Comparison of ENCODE assay signal across 11 cellular contexts in the genomic region with DNA sequence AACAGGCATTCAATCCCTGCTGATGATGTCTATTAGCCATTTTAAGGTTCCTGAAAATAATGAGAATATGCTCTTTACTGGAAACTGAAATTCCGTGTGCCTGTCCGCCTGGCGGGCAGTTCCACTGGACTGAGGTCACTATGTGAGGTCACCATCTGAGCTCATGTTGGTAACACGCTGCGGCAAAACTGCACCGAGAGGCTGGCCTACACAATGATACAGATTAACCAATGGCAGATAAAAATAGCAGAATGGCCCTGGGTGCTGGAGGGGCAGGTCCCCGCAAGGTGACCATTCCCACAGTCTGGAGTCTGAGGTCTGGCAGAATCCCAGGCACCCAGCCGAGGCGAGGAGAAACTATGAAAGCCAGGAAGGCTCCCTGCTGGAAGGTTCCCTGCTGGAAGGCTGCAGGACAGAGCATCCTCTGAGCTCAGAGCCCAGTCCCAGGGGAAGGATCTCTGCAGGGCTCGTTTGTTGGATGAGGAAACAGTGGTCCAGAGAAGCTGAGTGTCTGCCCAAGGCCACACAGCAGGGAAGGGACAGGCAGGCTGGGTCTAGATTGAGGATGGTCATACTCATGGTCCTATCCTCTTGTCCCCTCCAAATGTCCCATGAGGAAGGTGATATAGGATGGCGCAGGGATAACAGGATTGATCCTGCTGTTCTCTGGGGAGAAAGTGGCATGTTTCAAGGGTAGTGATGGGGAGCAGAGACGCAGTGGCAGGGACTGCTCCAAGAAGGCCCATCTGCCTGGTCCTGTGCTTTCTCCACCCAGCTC. TPM values are rescaled to one million over a fixed set of nuclear protein-coding genes. Genes with fewer than 3 reads are reported as not detected.
DNase-seq lines count a peak whose midpoint lies in the region; ATAC-seq and TF ChIP-seq lines count a peak whose summit lies in the region.
"Had no signal": no experiment of that assay in that cellular context is flagged by ENCODE, and none has a peak within 500 bp of the region (broad histone marks: within the 10 kb centered on the region; RNA-seq: fewer than 3 reads in every experiment).

No MANE protein-coding gene starts in this region.

- H3K9ac ChIP-seq in fibroblast of lung (ENCODE audit: insufficient read depth, low read length) (peak overlapping the region; percentile 13), smooth muscle cell (ENCODE audit: low read depth) (no peak overlapping the region)

- no peak for TF ChIP-seq CTCF in RWPE2 (IDR thresholded peaks at IDR 0.05; ENCODE audit: poor library complexity, severe bottlenecking)
- peak in 1 of 2 donors; percentile 28 for TF ChIP-seq CTCF in fibroblast of lung (conservative IDR thresholded peaks at IDR 0.05 in 1 of 2, IDR thresholded peaks at IDR 0.05 in 1 of 2; ENCODE audit: low read depth in 1 of 2, low read length in 2 of 2)
- no peak for TF ChIP-seq CTCF in thoracic aorta (IDR thresholded peaks at IDR 0.05)
- no peak for TF ChIP-seq CTCF in smooth muscle cell (IDR thresholded peaks at IDR 0.05; ENCODE audit: borderline replicate concordance, insufficient read depth, poor library complexity, severe bottlenecking)

- no peak overlapping the region for H3K27ac ChIP-seq in RWPE2 (ENCODE audit: poor library complexity, severe bottlenecking)
- peak overlapping the region; percentile 57 for H3K27ac ChIP-seq in fibroblast of lung (ENCODE audit: insufficient read depth, low read length)
- H3K27ac ChIP-seq in thoracic aorta = peak overlapping the region; percentile 32 to 79
- no peak overlapping the region for H3K27ac ChIP-seq in smooth muscle cell (ENCODE audit: low read depth)

- H3K27me3 ChIP-seq in RWPE2 (ENCODE audit: insufficient read depth, poor library complexity, severe bottlenecking) (no peaks in the 10 kb centered on the region), fibroblast of lung (ENCODE audit: control insufficient read depth, insufficient read depth, low read length) (no peaks in the 10 kb centered on the region), thoracic aorta (replicated peaks; ENCODE audit: insufficient read depth) (no peaks in the 10 kb centered on the region), smooth muscle cell (ENCODE audit: low read depth) (no peaks in the 10 kb centered on the region)

- no peaks in the 10 kb centered on the region for H3K36me3 ChIP-seq in RWPE2 (ENCODE audit: low read depth)
- H3K36me3 ChIP-seq in fibroblast of lung (ENCODE audit: control insufficient read depth, insufficient read depth, low read length) = peaks cover 5% of the 10 kb centered on the region
- H3K36me3 ChIP-seq in thoracic aorta = peaks cover 45% of the 10 kb centered on the region
- no peaks in the 10 kb centered on the region for H3K36me3 ChIP-seq in smooth muscle cell (ENCODE audit: low read depth)

- no peaks in the 10 kb centered on the region for H3K4me1 ChIP-seq in RWPE2 (ENCODE audit: insufficient read depth, poor library complexity, severe bottlenecking)
- peaks cover 10% of the 10 kb centered on the region for H3K4me1 ChIP-seq in fibroblast of lung (ENCODE audit: control insufficient read depth, extremely low read depth, insufficient read depth, low read length)
- peaks cover 0 to 27% of the 10 kb centered on the region in 2 donors for H3K4me1 ChIP-seq in thoracic aorta (ENCODE audit: control insufficient read depth in 1 of 2, low read depth in 2 of 2)
- H3K4me1 ChIP-seq in smooth muscle cell (ENCODE audit: low read depth) = peaks cover 3% of the 10 kb centered on the region

- 91% methylated on average over 12 of the region's 12 CpGs for WGBS in smooth muscle cell (ENCODE audit: low lambda C conversion rate)

- H3K79me2 ChIP-seq in fibroblast of lung (ENCODE audit: control insufficient read depth, insufficient read depth, low read length) (no peaks in the 10 kb centered on the region), smooth muscle cell (ENCODE audit: low read depth) (no peaks in the 10 kb centered on the region)

- DNase-seq in RWPE2 (ENCODE audit: low spot score) = peak; percentile 29
- DNase-seq in fibroblast of lung (ENCODE audit: low read depth in 2 of 2) = peak in 1 of 2 donors; percentile 51
- peak; percentile 82 for DNase-seq in mesenteric fat pad (ENCODE audit: low spot score)
- DNase-seq in thoracic aorta (ENCODE audit: low spot score) = no peak
- DNase-seq in NOMO-1 (lab: John Stamatoyannopoulos, UW; ENCODE audit: unreplicated experiment in 2 of 2) = no peak
- no peak for DNase-seq in smooth muscle cell (lab: John Stamatoyannopoulos, UW; ENCODE audit: unreplicated experiment)
- DNase-seq in HCEC 1CT = no peak
- DNase-seq in iPS-NIHi7 (ENCODE audit: extremely low spot score) = no peak
- DNase-seq: activated CD4-positive, alpha-beta T cell treated with anti-CD3 and anti-CD28 coated beads, Interleukin-2, amount 10 ng/mL, durations not matched to agents 24 days and 14 days; NCI-H446 had no signal

- peaks cover 6% of the 10 kb centered on the region for H3F3A ChIP-seq in smooth muscle cell (ENCODE audit: low read depth)

- H3K9me3 ChIP-seq in RWPE2 (ENCODE audit: severe bottlenecking) (no peaks in the 10 kb centered on the region), fibroblast of lung (ENCODE audit: control insufficient read depth, insufficient read depth, low read depth, low read length) (no peaks in the 10 kb centered on the region), thoracic aorta (no peaks in the 10 kb centered on the region), smooth muscle cell (replicated peaks; ENCODE audit: low read depth) (no peaks in the 10 kb centered on the region)

- ATAC-seq in RWPE2 (ENCODE audit: low read depth) (no peak), thoracic aorta (ENCODE audit: insufficient number of reproducible peaks, low FRiP score, low read depth) (peak; percentile 42)

- H2AFZ ChIP-seq in fibroblast of lung (ENCODE audit: low read length) (no peak overlapping the region), smooth muscle cell (ENCODE audit: low read depth) (no peak overlapping the region)

- H4K20me1 ChIP-seq in fibroblast of lung (ENCODE audit: control insufficient read depth, extremely low read depth, insufficient read depth, low read length) (no peaks in the 10 kb centered on the region), smooth muscle cell (ENCODE audit: low read depth) (no peaks in the 10 kb centered on the region)

- H3K4me2 ChIP-seq in fibroblast of lung (ENCODE audit: extremely low read depth, insufficient read depth, low read length) (peak overlapping the region; percentile 29), smooth muscle cell (no peak overlapping the region)

- H3K4me3 ChIP-seq in RWPE2 (ENCODE audit: severe bottlenecking) = no peak overlapping the region
- H3K4me3 ChIP-seq in fibroblast of lung (replicated peaks in 1 of 4; ENCODE audit: control extremely low read depth in 1 of 4, insufficient read depth in 1 of 4, low read depth in 3 of 4, low read length in 4 of 4) = no peak overlapping the region
- no peak overlapping the region for H3K4me3 ChIP-seq in thoracic aorta
- H3K4me3 ChIP-seq in smooth muscle cell = no peak overlapping the region

RNA-seq across cellular contexts. Expression of a gene that starts 24.8 kb away (rescaled TPM):
- total RNA-seq in fibroblast of lung (32.4 and 38.1 TPM in 2 replicates), mesenteric fat pad (28.8 TPM), thoracic aorta (10 to 100 TPM; 40.7 to 65.8 TPM), smooth muscle cell (9.3 and 12.7 TPM in 2 replicates)
- polyA plus RNA-seq in fibroblast of lung (17.8 and 21.6 TPM in 2 replicates), smooth muscle cell (20.1 and 20.4 TPM in 2 replicates)
- 23.7 and 27.9 TPM in 2 replicates for polyA plus RNA-seq in fibroblast of lung (2012)
- polyA minus RNA-seq in fibroblast of lung (ENCODE audit: low replicate concordance) = 29.4 and 34.9 TPM in 2 replicates

RNA-seq across cellular contexts. Expression of a gene that starts 40.8 kb away (rescaled TPM):
- total RNA-seq in fibroblast of lung (under 0.01 and 0.33 TPM in 2 replicates), mesenteric fat pad (1.2 TPM), thoracic aorta (10 to 100 TPM; 39.7 to 40.7 TPM), smooth muscle cell (under 0.01 and 0.27 TPM in 2 replicates)
- polyA plus RNA-seq in fibroblast of lung (0.02 TPM in 1 of 2 replicates, not detected in the other), smooth muscle cell (not detected in 2 replicates)
- 0.02 and 0.05 TPM in 2 replicates for polyA plus RNA-seq in fibroblast of lung (2012)
- polyA minus RNA-seq in fibroblast of lung (ENCODE audit: low replicate concordance) = 0.04 TPM in 2 replicates
- polyA plus RNA-seq: keratinocyte had no signal

Comparison
In these comparisons a context has a peak if more than half of its experiments do, and no peak if none do; other contexts are left out.
1. DNase-seq: peak in RWPE2 (single experiment) and mesenteric fat pad (single experiment); none in thoracic aorta (single experiment), NOMO-1 (0 of 2), smooth muscle cell (single experiment), HCEC 1CT (single experiment) and iPS-NIHi7 (single experiment).
2. H3K27ac ChIP-seq: peak in fibroblast of lung (single experiment) and thoracic aorta (2 of 2); none in RWPE2 (single experiment) and smooth muscle cell (single experiment).
3. RNA of a gene that starts 40.8 kb away (total RNA-seq): 39.7 to 40.7 TPM in thoracic aorta; 1.2 TPM in mesenteric fat pad (single experiment), under 0.01 to 0.33 TPM in fibroblast of lung and under 0.01 to 0.27 TPM in smooth muscle cell; every median in the first group is over 10 times any median in the second.